ENCODE assay signal across 8 cellular contexts in genomic region chr17:77233635-77234334, GRCh38.
A peak's percentile ranks its signal among the peaks of the same experiment; 100 is the strongest.
DNase-seq lines count a peak whose midpoint lies in the region; ATAC-seq, FAIRE-seq and TF ChIP-seq lines count a peak whose summit lies in the region.

No MANE protein-coding gene starts in this region.

- peak; percentile 98 for FAIRE-seq in GM19239 (lab: Jason Lieb, UNC)

- no peak for TF ChIP-seq CTCF in hepatocyte (IDR thresholded peaks at IDR 0.05; ENCODE audit: poor library complexity)

- no peaks in the 10 kb centered on the region for H3K9me3 ChIP-seq in hepatocyte (ENCODE audit: low read depth)

- H3K27me3 ChIP-seq in hepatocyte: no peaks in the 10 kb centered on the region

- no peaks in the 10 kb centered on the region for H3K36me3 ChIP-seq in hepatocyte (replicated peaks; ENCODE audit: insufficient read depth, low read depth)

- H4K20me1 ChIP-seq in hepatocyte (ENCODE audit: insufficient read depth, poor library complexity, severe bottlenecking): no peaks in the 10 kb centered on the region

- peak overlapping the region; percentile 73 for H3K27ac ChIP-seq in hepatocyte

- no peak for ATAC-seq in HG03442 (IDR thresholded peaks at IDR 0.05; ENCODE audit: unreplicated experiment)
- no peak for ATAC-seq in left lobe of liver

- H3K79me2 ChIP-seq in hepatocyte: no peaks in the 10 kb centered on the region

- in situ Hi-C loops in ACHN (cut with HindIII; ENCODE audit: low pct_ligation_motif_present, low pct_unique_long_range_greater_than_20kb, low sequenced_read_pairs): no loop called here

- no peak overlapping the region for H3K4me3 ChIP-seq in hepatocyte

- H3K9me2 ChIP-seq in hepatocyte (replicated peaks; ENCODE audit: insufficient read depth): no peaks in the 10 kb centered on the region

- 81% methylated on average over 21 of the region's 21 CpGs for WGBS in hepatocyte (ENCODE audit: low lambda C conversion rate, missing lambda C conversion rate)

- no peak overlapping the region for H2AFZ ChIP-seq in hepatocyte

- DNase-seq in ACHN (peak; percentile 36), GM19239 (ENCODE audit: insufficient read length, low spot score) (peak; percentile 56), T1000 (lab: John Stamatoyannopoulos, UW) (peak; percentile 90), hepatocyte (ENCODE audit: low spot score) (peak; percentile 68), left lobe of liver (ENCODE audit: low spot score) (no peak), amniotic stem cell (lab: John Stamatoyannopoulos, UW) (no peak), cerebellum (ENCODE audit: low spot score) (no peak)

- peaks cover 4% of the 10 kb centered on the region for H3K4me1 ChIP-seq in hepatocyte (ENCODE audit: insufficient read depth)

- no peak overlapping the region for H3K4me2 ChIP-seq in hepatocyte

Comparison
In these comparisons a context has a peak if more than half of its experiments do, and no peak if none do; other contexts are left out.
1. DNase-seq: peak in ACHN (single experiment), GM19239 (single experiment), T1000 (single experiment) and hepatocyte (single experiment); none in left lobe of liver (single experiment), amniotic stem cell (single experiment) and cerebellum (single experiment).